In genomic region chr11:33048701-33049100, GRCh38 we compare ENCODE assay signal across 1 cellular context. TPM values are rescaled to one million over a fixed set of nuclear protein-coding genes. Genes with fewer than 3 reads are reported as not detected.
"Had no signal": no experiment of that assay in that cellular context is flagged by ENCODE, and none has a peak within 500 bp of the region (broad histone marks: within the 10 kb centered on the region; RNA-seq: fewer than 3 reads in every experiment).

No MANE protein-coding gene starts in this region.

RNA-seq across cellular contexts. Expression of gene DEPDC7, which starts 33.0 kb away (rescaled TPM):
- total RNA-seq: ascending aorta had no signal
